In genomic region chr17:17623904-17624303, GRCh38 we compare ENCODE assay signal across 23 cellular contexts.
"Had no signal": no experiment of that assay in that cellular context is flagged by ENCODE, and none has a peak within 500 bp of the region (broad histone marks: within the 10 kb centered on the region; RNA-seq: fewer than 3 reads in every experiment).

No MANE protein-coding gene starts in this region.

- H3K9me3 ChIP-seq: colonic mucosa, heart left ventricle, prostate gland, spleen, testis, tibial nerve had no signal

- ATAC-seq: heart left ventricle; natural killer cell; stimulated activated memory B cell treated with anti-CD40 and anti-IgM and Interleukin-4, amounts not matched to agents 10 μg/mL and 1 μg/mL and 100 μg/mL, for 72 hours had no signal

- H3K27me3 Mint-ChIP-seq: stimulated activated memory B cell treated with anti-CD40 and anti-IgM and Interleukin-4, amounts not matched to agents 10 μg/mL and 1 μg/mL and 100 μg/mL, for 72 hours; stimulated activated naive CD8-positive, alpha-beta T cell treated with anti-CD3 and anti-CD28 coated beads, Interleukin-15, Interleukin-2, amounts not matched to agents 100 ng/mL and 50 ng/mL, for 24 hours had no signal

- H3K79me2 ChIP-seq: parathyroid adenoma had no signal

- H2AFZ ChIP-seq: parathyroid adenoma had no signal

- H3K27ac ChIP-seq: colonic mucosa, heart left ventricle, parathyroid adenoma, prostate gland, spleen, tibial nerve had no signal

- H3K9ac ChIP-seq: parathyroid adenoma had no signal

- FAIRE-seq: endothelial cell of umbilical vein, islet of Langerhans had no signal

- DNase-seq: colonic mucosa; effector CD4-positive, alpha-beta T cell; endodermal cell; erythroblast; foreskin melanocyte; hippocampal formation; kidney glomerular epithelial cell; mammary epithelial cell; natural killer cell; spleen; stimulated activated CD4-positive, alpha-beta T cell treated with anti-CD3 and anti-CD28 coated beads, Interleukin-15, amount 100 ng/mL, for 24 hours; stimulated activated CD4-positive, alpha-beta T cell treated with anti-CD3 and anti-CD28 coated beads, Interleukin-1b, Interleukin-23, amount 100 ng/mL, for 48 hours; stimulated activated CD4-positive, alpha-beta T cell treated with anti-CD3 and anti-CD28 coated beads, Interleukin-4, amount 100 ng/mL, for 24 hours; testis had no signal

- H3K4me1 ChIP-seq: colonic mucosa, heart left ventricle, parathyroid adenoma, prostate gland, tibial nerve had no signal

- H3K4me3 ChIP-seq: colonic mucosa, heart left ventricle, prostate gland, spleen, testis, tibial nerve had no signal

- H3K9me3 Mint-ChIP-seq: endodermal cell; mesothelial cell of epicardium; natural killer cell; stimulated activated naive CD8-positive, alpha-beta T cell treated with anti-CD3 and anti-CD28 coated beads, Interleukin-15, Interleukin-2, amounts not matched to agents 100 ng/mL and 50 ng/mL, for 24 hours had no signal

- H3K27ac Mint-ChIP-seq: endodermal cell; mesothelial cell of epicardium; natural killer cell; stimulated activated memory B cell treated with anti-CD40 and anti-IgM and Interleukin-4, amounts not matched to agents 10 μg/mL and 1 μg/mL and 100 μg/mL, for 72 hours; stimulated activated naive CD8-positive, alpha-beta T cell treated with anti-CD3 and anti-CD28 coated beads, Interleukin-15, Interleukin-2, amounts not matched to agents 100 ng/mL and 50 ng/mL, for 24 hours had no signal

- H3K36me3 Mint-ChIP-seq: natural killer cell; stimulated activated memory B cell treated with anti-CD40 and anti-IgM and Interleukin-4, amounts not matched to agents 10 μg/mL and 1 μg/mL and 100 μg/mL, for 72 hours had no signal

- H3K36me3 ChIP-seq: colonic mucosa, heart left ventricle, prostate gland, spleen, tibial nerve had no signal

- H3K27me3 ChIP-seq: colonic mucosa, heart left ventricle, spleen, testis, tibial nerve had no signal

- H3K4me3 Mint-ChIP-seq: endodermal cell; mesothelial cell of epicardium; natural killer cell; stimulated activated memory B cell treated with anti-CD40 and anti-IgM and Interleukin-4, amounts not matched to agents 10 μg/mL and 1 μg/mL and 100 μg/mL, for 72 hours; stimulated activated naive CD8-positive, alpha-beta T cell treated with anti-CD3 and anti-CD28 coated beads, Interleukin-15, Interleukin-2, amounts not matched to agents 100 ng/mL and 50 ng/mL, for 24 hours had no signal
